9 cellular contexts compared by ENCODE assay signal in genomic region chr5:73519531-73520283, GRCh38. TPM values are rescaled to one million over a fixed set of nuclear protein-coding genes. Genes with fewer than 3 reads are reported as not detected.
DNase-seq lines count a peak whose midpoint lies in the region; ATAC-seq and TF ChIP-seq lines count a peak whose summit lies in the region.
"Had no signal": no experiment of that assay in that cellular context is flagged by ENCODE, and none has a peak within 500 bp of the region (broad histone marks: within the 10 kb centered on the region; RNA-seq: fewer than 3 reads in every experiment).

No MANE protein-coding gene starts in this region.

- H3K4me3 ChIP-seq in Caco-2 (ENCODE audit: low read depth, low read length) (no peak overlapping the region), mesendoderm (ENCODE audit: low read length) (no peak overlapping the region)

- H3K4me3 Mint-ChIP-seq in Caco-2 (ENCODE audit: unreplicated experiment): peak overlapping the region; percentile 48
- H3K4me3 Mint-ChIP-seq: dendritic cell treated with granulocyte-macrophage colony-stimulating factor and Interleukin-4, amounts not matched to agents 40 ng/mL and 50 ng/mL, for 4 days had no signal

- no peak overlapping the region for H3K18ac ChIP-seq in mesendoderm (ENCODE audit: low read length)

- TF ChIP-seq CTCF in Caco-2 (IDR thresholded peaks at IDR 0.05; ENCODE audit: insufficient read depth in 1 of 2, low read depth in 1 of 2, low read length in 1 of 2, severe bottlenecking in 1 of 2, unreplicated experiment in 1 of 2): peak; percentile 75 to 87

- no peaks in the 10 kb centered on the region for H3K27me3 ChIP-seq in Caco-2 (replicated peaks; ENCODE audit: control insufficient read depth, insufficient read depth, low read length)
- no peaks in the 10 kb centered on the region for H3K27me3 ChIP-seq in mesendoderm (ENCODE audit: insufficient read depth, low read length, poor library complexity)

- no peak overlapping the region for H4K5ac ChIP-seq in mesendoderm (ENCODE audit: low read length)

- no peak overlapping the region for H2AK5ac ChIP-seq in mesendoderm (ENCODE audit: low read length)

- peak overlapping the region; percentile 45 for H3K9ac ChIP-seq in mesendoderm (ENCODE audit: low read length)

- no TSS peak for BruUV-seq in Caco-2 (replicated peaks; lab: Mats Ljungman, UMichigan)

- POLR2A ChIA-PET in Caco-2 (lab: Charles Lee): no interaction called here

- peak overlapping the region; percentile 56 for H3K56ac ChIP-seq in mesendoderm (ENCODE audit: low read length)

- H2BK120ac ChIP-seq in mesendoderm (ENCODE audit: low read depth, low read length): no peak overlapping the region

- no peak overlapping the region for H3K4me2 ChIP-seq in mesendoderm (ENCODE audit: low read length)

- no peak overlapping the region for H3K23ac ChIP-seq in mesendoderm (ENCODE audit: low read length)

- DNase-seq in Caco-2 (peak; percentile 78 to 82), HK-2 (ENCODE audit: unreplicated experiment) (peak; percentile 55), NCI-H82 treated with DMSO at 0.1 percent for 48 hours (lab: John Stamatoyannopoulos, UW; ENCODE audit: unreplicated experiment) (peak; percentile 52), mesendoderm (peak; percentile 94)
- DNase-seq in activated CD4-positive, alpha-beta T cell treated with anti-CD3 and anti-CD28 coated beads, Interleukin-2, amount 50 U/mL, for 4 hours: peak; percentile 51
- DNase-seq in effector CD8-positive, alpha-beta T cell (lab: John Stamatoyannopoulos, UW): peak; percentile 43
- peak; percentile 23 for DNase-seq in stimulated activated CD8-positive, alpha-beta memory T cell treated with anti-CD3 and anti-CD28 coated beads, Interleukin-4, amount 100 ng/mL, for 24 hours (ENCODE audit: low read depth)

- ATAC-seq in GM19467 (IDR thresholded peaks at IDR 0.05; ENCODE audit: unreplicated experiment): peak; percentile 94

- H3K4me1 ChIP-seq in Caco-2 (no peaks in the 10 kb centered on the region), mesendoderm (ENCODE audit: control insufficient read depth, low read depth, low read length) (no peaks in the 10 kb centered on the region)

- H2BK15ac ChIP-seq in mesendoderm (replicated peaks; ENCODE audit: low read depth): no peak overlapping the region

- H4K8ac ChIP-seq in mesendoderm (ENCODE audit: low read depth, low read length): no peak overlapping the region

- H3K36me3 ChIP-seq in Caco-2 (ENCODE audit: control insufficient read depth, insufficient read depth, low read length): no peaks in the 10 kb centered on the region
- H3K36me3 ChIP-seq in mesendoderm (ENCODE audit: control insufficient read depth, insufficient read depth, low read length): no peaks in the 10 kb centered on the region

- H3K27ac Mint-ChIP-seq in Caco-2 (ENCODE audit: unreplicated experiment): no peak overlapping the region
- H3K27ac Mint-ChIP-seq: dendritic cell treated with granulocyte-macrophage colony-stimulating factor and Interleukin-4, amounts not matched to agents 40 ng/mL and 50 ng/mL, for 4 days had no signal

- no peaks in the 10 kb centered on the region for H3K9me3 Mint-ChIP-seq in Caco-2 (ENCODE audit: unreplicated experiment)
- H3K9me3 Mint-ChIP-seq: dendritic cell treated with granulocyte-macrophage colony-stimulating factor and Interleukin-4, amounts not matched to agents 40 ng/mL and 50 ng/mL, for 4 days had no signal

- H3K27ac ChIP-seq in mesendoderm (ENCODE audit: low read depth, low read length): no peak overlapping the region

- WGBS in mesendoderm (ENCODE audit: extremely low coverage, insufficient coverage, low lambda C conversion rate): no CpG with 5 or more reads among the region's 16 CpGs

- H3K27me3 Mint-ChIP-seq in Caco-2 (ENCODE audit: insufficient read depth, unreplicated experiment): no peaks in the 10 kb centered on the region
- H3K27me3 Mint-ChIP-seq: dendritic cell treated with granulocyte-macrophage colony-stimulating factor and Interleukin-4, amounts not matched to agents 40 ng/mL and 50 ng/mL, for 4 days had no signal

- H3K79me1 ChIP-seq in mesendoderm (ENCODE audit: low read length): no peaks in the 10 kb centered on the region

- H3K79me2 ChIP-seq in mesendoderm (ENCODE audit: control insufficient read depth, insufficient read depth, low read length): no peaks in the 10 kb centered on the region

- H3K4me1 Mint-ChIP-seq in Caco-2 (ENCODE audit: low read depth, unreplicated experiment): no peaks in the 10 kb centered on the region

- intact Hi-C loops in Caco-2 (cut with micrococcal nuclease; ENCODE audit: unreplicated experiment): loop anchor here (1.0 to 2.0 kb wide), 4 partner anchors 17 to 273 kb away; partner anchors contain the start of genes ANKRA2 and UTP15

- H3K4ac ChIP-seq in mesendoderm (ENCODE audit: low read depth, low read length): no peak overlapping the region

- H2BK5ac ChIP-seq in mesendoderm (ENCODE audit: low read length): no peak overlapping the region

- CTCF ChIA-PET in Caco-2 (lab: Charles Lee): interaction anchor here (0.6 to 1.3 kb wide), 6 partner anchors 12 to 174 kb away, joined by 3 to 6 read pairs (median 5); no protein-coding TSS in a partner anchor

- H3K36me3 Mint-ChIP-seq in Caco-2 (ENCODE audit: insufficient read depth, unreplicated experiment): no peaks in the 10 kb centered on the region

- H3K9me3 ChIP-seq in Caco-2: no peaks in the 10 kb centered on the region

RNA-seq across cellular contexts. Expression of gene BTF3, which starts 21.5 kb away (rescaled TPM):
- total RNA-seq in Caco-2 (2022): 653 and 704 TPM in 2 replicates
- 1,570 TPM for polyA plus RNA-seq in mesendoderm (2013, experiment 1 of 2)
- polyA plus RNA-seq in mesendoderm (2013, experiment 2 of 2): 1,558 TPM

RNA-seq across cellular contexts. Expression of gene ANKRA2, which starts 45.7 kb away (rescaled TPM):
- total RNA-seq in Caco-2 (2022): 9.2 and 10.2 TPM in 2 replicates
- 6.5 TPM for polyA plus RNA-seq in mesendoderm (2013, experiment 1 of 2)
- 6.6 TPM for polyA plus RNA-seq in mesendoderm (2013, experiment 2 of 2)

RNA-seq across cellular contexts. Expression of gene UTP15, which starts 45.8 kb away (rescaled TPM):
- total RNA-seq in Caco-2 (2022): 29.1 and 33.0 TPM in 2 replicates
- 25.0 TPM for polyA plus RNA-seq in mesendoderm (2013, experiment 1 of 2)
- polyA plus RNA-seq in mesendoderm (2013, experiment 2 of 2): 22.6 TPM

Comparison
In these comparisons a context has a peak if more than half of its experiments do, and no peak if none do; other contexts are left out.
1. DNase-seq: peak in every context shown above with its lines; median percentile 94 in mesendoderm; 80 in Caco-2; 55 in HK-2; 52 in NCI-H82 treated with DMSO at 0.1 percent for 48 hours; 51 in activated CD4-positive, alpha-beta T cell treated with anti-CD3 and anti-CD28 coated beads, Interleukin-2, amount 50 U/mL, for 4 hours; 43 in effector CD8-positive, alpha-beta T cell; 23 in stimulated activated CD8-positive, alpha-beta memory T cell treated with anti-CD3 and anti-CD28 coated beads, Interleukin-4, amount 100 ng/mL, for 24 hours.